Comparison of ENCODE assay signal across 11 cellular contexts in genomic region chr1:71298633-71299032, GRCh38.
"Had no signal": no experiment of that assay in that cellular context is flagged by ENCODE, and none has a peak within 500 bp of the region (broad histone marks: within the 10 kb centered on the region; RNA-seq: fewer than 3 reads in every experiment).

No MANE protein-coding gene starts in this region.

- H3K4me1 ChIP-seq: body of pancreas, foreskin keratinocyte, heart left ventricle, stomach had no signal

- H3K27ac ChIP-seq: body of pancreas, foreskin keratinocyte, heart left ventricle, skin epidermis, stomach had no signal

- H3K4me3 ChIP-seq: body of pancreas, heart left ventricle, skin epidermis, stomach had no signal

- ATAC-seq: body of pancreas, foreskin keratinocyte, heart left ventricle, left lobe of liver had no signal

- H3K9me3 ChIP-seq: body of pancreas, heart left ventricle, stomach had no signal

- H3K36me3 ChIP-seq: heart left ventricle, stomach had no signal

- DNase-seq: activated T-cell treated with anti-CD3 and anti-CD28 coated beads, Interleukin-2, amount 50 U/mL, for 1 hour; amniotic stem cell; body of pancreas; dermis blood vessel endothelial cell; erythroblast; foreskin keratinocyte; mesenchymal stem cell; stomach had no signal

- H3K27me3 ChIP-seq: body of pancreas, foreskin keratinocyte, heart left ventricle, stomach had no signal
